8 cellular contexts compared by ENCODE assay signal in genomic region chr22:37316875-37317371, GRCh38. TPM values are rescaled to one million over a fixed set of nuclear protein-coding genes. Genes with fewer than 3 reads are reported as not detected.
DNase-seq lines count a peak whose midpoint lies in the region; ATAC-seq, FAIRE-seq and TF ChIP-seq lines count a peak whose summit lies in the region.

No MANE protein-coding gene starts in this region.

- no peaks in the 10 kb centered on the region for H3K36me3 ChIP-seq in suprapubic skin

- peaks cover 9% of the 10 kb centered on the region for H3K4me1 ChIP-seq in suprapubic skin

- peaks cover 25% of the 10 kb centered on the region for H3K36me3 Mint-ChIP-seq in activated T-helper 2 cell treated with anti-CD3 and anti-CD28 coated beads, Interferon-gamma antibody, Interleukin-2, Interleukin-4, amounts not matched to agents 10 μg/mL and 5 μg/mL and 100 μg/mL, durations not matched to agents 14 hours and 24 hours and 36 hours (ENCODE audit: low read depth)

- H3K4me3 ChIP-seq in foreskin fibroblast (ENCODE audit: low read depth in 1 of 2, low read length in 2 of 2) (no peak overlapping the region), suprapubic skin (no peak overlapping the region)

- no peak for ATAC-seq in HG03139 (IDR thresholded peaks at IDR 0.05; ENCODE audit: unreplicated experiment)

- FAIRE-seq in HTR-8/SVneo (lab: Jason Lieb, UNC): peak; percentile 84

- H3K27me3 ChIP-seq in suprapubic skin: peaks cover 40% of the 10 kb centered on the region

- WGBS in suprapubic skin: 0% methylated on average over 2 of the region's 11 CpGs

- peak; percentile 79 for DNase-seq in DMS 273 (lab: John Stamatoyannopoulos, UW; ENCODE audit: unreplicated experiment)
- peak; percentile 75 for DNase-seq in HTR-8/SVneo (ENCODE audit: insufficient read length, low spot score)
- peak; percentile 88 for DNase-seq in RWPE1 (ENCODE audit: low spot score)
- DNase-seq in activated T-helper 2 cell treated with anti-CD3 and anti-CD28 coated beads, Interferon-gamma antibody, Interleukin-2, Interleukin-4, amounts not matched to agents 10 μg/mL and 5 μg/mL and 100 μg/mL, durations not matched to agents 14 hours and 24 hours and 36 hours (ENCODE audit: low spot score): peak; percentile 63
- peak; percentile 77 to 92 for DNase-seq in foreskin fibroblast
- peak in 49 of 56 donors; percentile 5 to 80 (median 48) for DNase-seq in nucleus accumbens (lab: John Stamatoyannopoulos, UW)
- DNase-seq in suprapubic skin (ENCODE audit: low spot score in 2 of 2): peak in 1 of 2 donors; percentile 58

- H3K4me3 Mint-ChIP-seq in activated T-helper 2 cell treated with anti-CD3 and anti-CD28 coated beads, Interferon-gamma antibody, Interleukin-2, Interleukin-4, amounts not matched to agents 10 μg/mL and 5 μg/mL and 100 μg/mL, durations not matched to agents 14 hours and 24 hours and 36 hours (ENCODE audit: low read depth): no peak overlapping the region

- no peaks in the 10 kb centered on the region for H3K9me3 ChIP-seq in suprapubic skin

- POLR2A ChIA-PET in RWPE1 (lab: Yijun Ruan, JAX; ENCODE audit: low non-redundant PET): no interaction called here

- H3K27me3 Mint-ChIP-seq in activated T-helper 2 cell treated with anti-CD3 and anti-CD28 coated beads, Interferon-gamma antibody, Interleukin-2, Interleukin-4, amounts not matched to agents 10 μg/mL and 5 μg/mL and 100 μg/mL, durations not matched to agents 14 hours and 24 hours and 36 hours (ENCODE audit: low read depth): peaks cover 12% of the 10 kb centered on the region

- H3K27ac ChIP-seq in RWPE1 (peak overlapping the region; percentile 54; the same call in 1 of the 2 replicates), suprapubic skin (no peak overlapping the region)

- H3K4me1 Mint-ChIP-seq in activated T-helper 2 cell treated with anti-CD3 and anti-CD28 coated beads, Interferon-gamma antibody, Interleukin-2, Interleukin-4, amounts not matched to agents 10 μg/mL and 5 μg/mL and 100 μg/mL, durations not matched to agents 14 hours and 24 hours and 36 hours (ENCODE audit: low read depth): peaks cover 30% of the 10 kb centered on the region

- no peak overlapping the region for H3K27ac Mint-ChIP-seq in activated T-helper 2 cell treated with anti-CD3 and anti-CD28 coated beads, Interferon-gamma antibody, Interleukin-2, Interleukin-4, amounts not matched to agents 10 μg/mL and 5 μg/mL and 100 μg/mL, durations not matched to agents 14 hours and 24 hours and 36 hours

- no peak for TF ChIP-seq EP300 in suprapubic skin (IDR thresholded peaks at IDR 0.05)

- CTCF ChIA-PET in RWPE1 (lab: Yijun Ruan, JAX): interaction anchor here (0.6 to 1.0 kb wide), 8 partner anchors 56 to 342 kb away, joined by 3 to 6 read pairs (median 4); partner anchors contain the start of gene PDXP

- no peaks in the 10 kb centered on the region for H3K9me3 Mint-ChIP-seq in activated T-helper 2 cell treated with anti-CD3 and anti-CD28 coated beads, Interferon-gamma antibody, Interleukin-2, Interleukin-4, amounts not matched to agents 10 μg/mL and 5 μg/mL and 100 μg/mL, durations not matched to agents 14 hours and 24 hours and 36 hours

- TF ChIP-seq CTCF in RWPE1 (conservative IDR thresholded peaks at IDR 0.05; ENCODE audit: low read depth): peak; percentile 86
- TF ChIP-seq CTCF in foreskin fibroblast (IDR thresholded peaks at IDR 0.05; ENCODE audit: low read depth, low read length): peak; percentile 94
- peak; percentile 75 to 80 for TF ChIP-seq CTCF in suprapubic skin (IDR thresholded peaks at IDR 0.05)

- intact Hi-C loops in activated T-helper 2 cell treated with anti-CD3 and anti-CD28 coated beads, Interferon-gamma antibody, Interleukin-2, Interleukin-4, amounts not matched to agents 10 μg/mL and 5 μg/mL and 100 μg/mL, durations not matched to agents 14 hours and 24 hours and 36 hours (cut with micrococcal nuclease): loop anchor here (1.0 to 2.0 kb wide), 2 partner anchors 112 to 140 kb away; no protein-coding TSS in a partner anchor

- no peak for TF ChIP-seq POLR2A in suprapubic skin (IDR thresholded peaks at IDR 0.05)

RNA-seq across cellular contexts. Expression of gene CYTH4, which starts 34.6 kb away (rescaled TPM):
- total RNA-seq in activated T-helper 2 cell treated with anti-CD3 and anti-CD28 coated beads, Interferon-gamma antibody, Interleukin-2, Interleukin-4, amounts not matched to agents 10 μg/mL and 5 μg/mL and 100 μg/mL, durations not matched to agents 14 hours and 24 hours and 36 hours: 45.9 and 49.8 TPM in 2 replicates
- total RNA-seq in suprapubic skin: 1 to 10 TPM in 3 of 4 donors, under 1 TPM in 1; 0.55 to 4.3 (median 2.7) TPM
